Comparison of ENCODE assay signal across 13 cellular contexts in the genomic region with DNA sequence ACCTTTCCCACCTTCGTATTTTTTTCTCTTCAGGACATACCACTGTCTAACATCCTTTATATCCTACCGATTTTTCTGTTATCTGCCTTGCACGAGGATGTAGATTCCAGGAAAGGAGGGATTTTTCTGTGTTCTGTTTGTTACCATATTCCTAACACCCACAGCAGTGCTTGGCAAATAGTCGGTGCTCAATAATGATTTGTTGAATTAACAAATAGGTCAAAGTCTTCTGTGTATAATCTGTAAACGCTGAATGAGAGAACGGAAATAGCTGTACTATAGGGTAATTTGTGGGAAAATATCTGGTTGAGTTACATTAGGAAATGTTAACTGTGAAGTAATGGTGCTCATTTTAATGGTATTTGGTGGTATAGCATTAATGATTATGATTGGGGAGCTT.
"Had no signal": no experiment of that assay in that cellular context is flagged by ENCODE, and none has a peak within 500 bp of the region (broad histone marks: within the 10 kb centered on the region; RNA-seq: fewer than 3 reads in every experiment).

No MANE protein-coding gene starts in this region.

- H3K27me3 Mint-ChIP-seq: activated naive CD4-positive, alpha-beta T cell treated with anti-CD3 and anti-CD28 coated beads, Interleukin-2, amount 50 U/mL, for 24 hours had no signal

- ATAC-seq: activated CD4-positive, CD25-positive, alpha-beta regulatory T cell treated with anti-CD3 and anti-CD28 coated beads, Interleukin-2, amount 50 U/mL, for 24 hours; left colon; mucosa of descending colon had no signal

- H3K36me3 Mint-ChIP-seq: activated naive CD4-positive, alpha-beta T cell treated with anti-CD3 and anti-CD28 coated beads, Interleukin-2, amount 50 U/mL, for 24 hours had no signal

- H3K9me3 ChIP-seq: mucosa of descending colon had no signal

- H3K27ac Mint-ChIP-seq: activated naive CD4-positive, alpha-beta T cell treated with anti-CD3 and anti-CD28 coated beads, Interleukin-2, amount 50 U/mL, for 24 hours; nephron had no signal

- DNase-seq: activated CD4-positive, alpha-beta T cell treated with anti-CD3 and anti-CD28 coated beads, Interleukin-2, amount 50 U/mL, for 48 hours; activated CD8-positive, alpha-beta memory T cell treated with anti-CD3 and anti-CD28 coated beads, Interleukin-2, amount 50 U/mL, for 48 hours; central memory CD4-positive, alpha-beta T cell; dermis blood vessel endothelial cell; erythroblast; glutamatergic neuron; left colon; mucosa of descending colon; stimulated activated CD4-positive, alpha-beta T cell treated with anti-CD3 and anti-CD28 coated beads, Interleukin-4, amount 100 ng/mL, for 4 hours had no signal

- H3K4me3 Mint-ChIP-seq: activated naive CD4-positive, alpha-beta T cell treated with anti-CD3 and anti-CD28 coated beads, Interleukin-2, amount 50 U/mL, for 24 hours; nephron; T-helper 2 cell treated with Interferon-gamma antibody and Interleukin-4, amounts not matched to agents 5 μg/mL and 100 μg/mL, for 36 hours had no signal

- H3K4me3 ChIP-seq: mucosa of descending colon had no signal

- H3K9me3 Mint-ChIP-seq: activated naive CD4-positive, alpha-beta T cell treated with anti-CD3 and anti-CD28 coated beads, Interleukin-2, amount 50 U/mL, for 24 hours; nephron had no signal
